23 cellular contexts compared by ENCODE assay signal in genomic region chr3:13828501-13828900, GRCh38. TPM values are rescaled to one million over a fixed set of nuclear protein-coding genes. Genes with fewer than 3 reads are reported as not detected.
DNase-seq lines count a peak whose midpoint lies in the region; FAIRE-seq and TF ChIP-seq lines count a peak whose summit lies in the region.
"Had no signal": no experiment of that assay in that cellular context is flagged by ENCODE, and none has a peak within 500 bp of the region (broad histone marks: within the 10 kb centered on the region; RNA-seq: fewer than 3 reads in every experiment).

No MANE protein-coding gene starts in this region.

- H3K9me1 ChIP-seq in keratinocyte (ENCODE audit: control insufficient read depth, extremely low read depth, insufficient read depth, low read length): peaks cover 10% of the 10 kb centered on the region

- dilution Hi-C loops in keratinocyte (cut with MboI; ENCODE audit: extremely low pct_ligation_motif_present, low sequenced_read_pairs): no loop called here

- H3K4me2 ChIP-seq in keratinocyte (ENCODE audit: control insufficient read depth, extremely low read depth, insufficient read depth, low read depth, low read length) (no peak overlapping the region), hepatocyte (no peak overlapping the region)

- H4K20me1 ChIP-seq in keratinocyte (ENCODE audit: control insufficient read depth, extremely low read depth, insufficient read depth, low read length) (no peaks in the 10 kb centered on the region), hepatocyte (ENCODE audit: insufficient read depth, poor library complexity, severe bottlenecking) (no peaks in the 10 kb centered on the region)

- H3K9me3 ChIP-seq in keratinocyte (ENCODE audit: control insufficient read depth, low read depth, low read length) (no peaks in the 10 kb centered on the region), spleen (no peaks in the 10 kb centered on the region), hepatocyte (ENCODE audit: low read depth) (no peaks in the 10 kb centered on the region)
- H3K9me3 ChIP-seq: HAP-1 had no signal

- no peak overlapping the region for H2AFZ ChIP-seq in keratinocyte (ENCODE audit: control insufficient read depth, low read length)
- no peak overlapping the region for H2AFZ ChIP-seq in hepatocyte

- no peak overlapping the region for H3K9ac ChIP-seq in keratinocyte (ENCODE audit: control insufficient read depth, extremely low read depth, insufficient read depth, low read length)

- CTCF ChIA-PET in RWPE1 (lab: Yijun Ruan, JAX): interaction anchor here (0.6 to 1.5 kb wide), 2 partner anchors 23 to 171 kb away, joined by 3 read pairs; no protein-coding TSS in a partner anchor

- H3K9me2 ChIP-seq in hepatocyte (replicated peaks; ENCODE audit: insufficient read depth): no peaks in the 10 kb centered on the region

- H3K27me3 ChIP-seq in keratinocyte (ENCODE audit: control insufficient read depth, extremely low read depth, insufficient read depth, low read length) (no peaks in the 10 kb centered on the region), spleen (replicated peaks in 1 of 7) (no peaks in the 10 kb centered on the region), hepatocyte (peaks cover 3% of the 10 kb centered on the region)

- TF ChIP-seq CTCF in RWPE1 (conservative IDR thresholded peaks at IDR 0.05; ENCODE audit: low read depth): no peak
- TF ChIP-seq CTCF in keratinocyte (optimal IDR thresholded peaks at IDR 0.05 in 1 of 3, IDR thresholded peaks at IDR 0.05 in 1 of 3, conservative IDR thresholded peaks at IDR 0.05 in 1 of 3; ENCODE audit: extremely low read depth in 1 of 3, insufficient read depth in 2 of 3, low read length in 3 of 3): no peak
- TF ChIP-seq CTCF in spleen (IDR thresholded peaks at IDR 0.05 in 8 of 11, conservative IDR thresholded peaks at IDR 0.05 in 3 of 11): no peak
- TF ChIP-seq CTCF in hepatocyte (IDR thresholded peaks at IDR 0.05; ENCODE audit: poor library complexity): no peak

- POLR2A ChIA-PET in RWPE1 (lab: Yijun Ruan, JAX; ENCODE audit: low non-redundant PET): no interaction called here

- H3K27ac ChIP-seq in RWPE1 (peak overlapping the region; percentile 85), keratinocyte (ENCODE audit: control insufficient read depth, insufficient read depth, low read length) (no peak overlapping the region), spleen (no peak overlapping the region), hepatocyte (no peak overlapping the region)

- no peak for DNase-seq in RWPE1 (ENCODE audit: low spot score)
- DNase-seq in keratinocyte (ENCODE audit: low read depth, low spot score): no peak
- peak; percentile 31 for DNase-seq in spleen
- no peak for DNase-seq in KG1 (lab: John Stamatoyannopoulos, UW)
- no peak for DNase-seq in hepatocyte (ENCODE audit: low spot score)
- no peak for DNase-seq in hypothalamus (lab: John Stamatoyannopoulos, UW)
- DNase-seq: C1 segment of cervical spinal cord; Calu3; CD4-positive, alpha-beta memory T cell; COR-L47; DMS53; DMS79 treated with DMSO at 0.1 percent for 48 hours; GF-D8; GOT3; HFFc6 had no signal

- H3K4me3 ChIP-seq in keratinocyte (ENCODE audit: control insufficient read depth in 2 of 3, extremely low read depth in 1 of 3, insufficient read depth in 2 of 3, low read depth in 1 of 3, low read length in 3 of 3) (no peak overlapping the region), spleen (no peak overlapping the region), hepatocyte (no peak overlapping the region)
- H3K4me3 ChIP-seq: HAP-1 had no signal

- WGBS in spleen, 5 donors: 73 to 100% (median 86%) methylated on average over 1 to 5 of the region's 5 CpGs
- 82% methylated on average over 5 of the region's 5 CpGs for WGBS in hepatocyte (ENCODE audit: low lambda C conversion rate, missing lambda C conversion rate)

- peaks cover 87% of the 10 kb centered on the region for H3K79me2 ChIP-seq in keratinocyte (ENCODE audit: control insufficient read depth, insufficient read depth, low read length)
- H3K79me2 ChIP-seq in hepatocyte: no peaks in the 10 kb centered on the region

- peaks cover 9 to 55% of the 10 kb centered on the region in 2 experiments for H3K36me3 ChIP-seq in keratinocyte (ENCODE audit: control insufficient read depth in 2 of 2, extremely low read depth in 1 of 2, insufficient read depth in 2 of 2, low read length in 2 of 2)
- no peaks in the 10 kb centered on the region for H3K36me3 ChIP-seq in spleen
- no peaks in the 10 kb centered on the region for H3K36me3 ChIP-seq in hepatocyte (replicated peaks; ENCODE audit: insufficient read depth, low read depth)
- H3K36me3 ChIP-seq: HAP-1 had no signal

- intact Hi-C loops in spleen (cut with DNase I; ENCODE audit: low total_unique reads): no loop called here

- peak; percentile 61 for FAIRE-seq in keratinocyte (lab: Jason Lieb, UNC)
- FAIRE-seq: GM12891, GM18507, H54 had no signal

- no peak for TF ChIP-seq POLR2A in spleen (IDR thresholded peaks at IDR 0.05)

- H3K4me1 ChIP-seq in keratinocyte (ENCODE audit: control insufficient read depth, extremely low read depth, insufficient read depth, low read length) (peaks cover 69% of the 10 kb centered on the region), spleen (no peaks in the 10 kb centered on the region), hepatocyte (ENCODE audit: insufficient read depth) (no peaks in the 10 kb centered on the region)
- H3K4me1 ChIP-seq: HAP-1 had no signal

RNA-seq across cellular contexts. Expression of gene WNT7A, which starts 51.4 kb away (rescaled TPM):
- polyA plus RNA-seq in keratinocyte (13.0 to 36.7 TPM (median 20.3 TPM) in 3 replicates), spleen (1 to 10 TPM in 1 of 3 donors, under 1 TPM in 2; 0.52 to 1.1 (median 0.59) TPM), hepatocyte (0.04 and 0.39 TPM in 2 replicates)
- 5.5 TPM for polyA plus RNA-seq in keratinocyte (2011; ENCODE audit: low read depth)
- 16.2 and 26.7 TPM in 2 replicates for polyA plus RNA-seq in keratinocyte (2011; cell fraction: cytosol; rRNA removed)
- polyA plus RNA-seq in keratinocyte (2011; cell fraction: nucleus; rRNA removed): 26.3 and 31.8 TPM in 2 replicates
- polyA plus RNA-seq in keratinocyte (2012; ENCODE audit: low replicate concordance): 8.2 and 51.3 TPM in 2 replicates
- polyA minus RNA-seq in keratinocyte: 17.3 to 89.8 TPM (median 32.9 TPM) in 3 replicates
- polyA minus RNA-seq in keratinocyte (2011; cell fraction: cytosol; rRNA and poly(A)+ RNA removed): 39.5 TPM
- polyA minus RNA-seq in keratinocyte (2011; cell fraction: nucleus; rRNA and poly(A)+ RNA removed): 30.3 and 32.0 TPM in 2 replicates
- total RNA-seq in spleen (1 to 10 TPM; 1.4 to 6.3 (median 2.4) TPM), hepatocyte (0.13 and 0.28 TPM in 2 replicates)
- total RNA-seq: A172, A673, G401, HFFc6 had no signal
- polyA plus RNA-seq: BJ had no signal
